ENCODE assay signal across 15 cellular contexts in the genomic region with DNA sequence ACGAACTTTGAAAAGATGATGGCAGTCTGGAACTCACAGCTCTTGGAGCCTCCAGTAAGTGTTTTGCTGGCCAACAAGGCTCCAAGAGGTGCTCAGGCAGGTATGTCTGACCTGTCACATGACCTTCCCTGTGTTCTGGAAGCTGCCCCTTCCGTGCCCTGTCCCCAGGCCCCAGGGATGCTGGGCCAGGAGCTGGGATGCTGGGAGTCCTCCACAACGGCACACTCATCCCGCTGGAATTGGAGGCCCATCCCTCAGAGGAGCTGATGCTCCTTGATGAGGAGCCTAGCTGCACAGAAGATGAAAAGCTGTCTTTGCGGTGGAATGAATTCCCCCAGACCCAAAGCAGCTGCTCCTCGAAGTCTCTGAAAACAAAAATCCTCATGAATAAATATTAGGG. TPM values are rescaled to one million over a fixed set of nuclear protein-coding genes. Genes with fewer than 3 reads are reported as not detected.
A peak's percentile ranks its signal among the peaks of the same experiment; 100 is the strongest.
DNase-seq lines count a peak whose midpoint lies in the region; ATAC-seq and TF ChIP-seq lines count a peak whose summit lies in the region.
"Had no signal": no experiment of that assay in that cellular context is flagged by ENCODE, and none has a peak within 500 bp of the region (broad histone marks: within the 10 kb centered on the region; RNA-seq: fewer than 3 reads in every experiment).

No MANE protein-coding gene starts in this region.

- H3K36me3 Mint-ChIP-seq in activated naive CD4-positive, alpha-beta T cell treated with anti-CD3 and anti-CD28 coated beads, Interleukin-2, amount 50 U/mL, for 72 hours = no peaks in the 10 kb centered on the region
- no peaks in the 10 kb centered on the region for H3K36me3 Mint-ChIP-seq in effector memory CD8-positive, alpha-beta T cell (ENCODE audit: insufficient read depth)

- no peak for TF ChIP-seq EP300 in stomach (IDR thresholded peaks at IDR 0.05)

- peaks cover 0 to 12% of the 10 kb centered on the region in 2 donors for H3K27me3 Mint-ChIP-seq in effector memory CD8-positive, alpha-beta T cell

- no peak for DNase-seq in activated naive CD4-positive, alpha-beta T cell treated with anti-CD3 and anti-CD28 coated beads, Interleukin-2, amount 50 U/mL, for 72 hours (ENCODE audit: low spot score in 2 of 2)
- DNase-seq in activated naive CD4-positive, alpha-beta T cell treated with Interleukin-2 at 50 U/mL for 16 hours = no peak
- no peak for DNase-seq in RWPE1 (ENCODE audit: low spot score)
- DNase-seq in effector memory CD8-positive, alpha-beta T cell = no peak
- no peak for DNase-seq in stomach
- no peak for DNase-seq in GM13977 (ENCODE audit: low spot score)
- DNase-seq: activated effector memory CD4-positive, alpha-beta T cell treated with Interleukin-2 at 50 U/mL for 16 hours; effector memory CD4-positive, alpha-beta T cell; NCI-H774; tibial artery had no signal

- H3K4me1 ChIP-seq in stomach = peaks cover 0 to 22% (median 4%) of the 10 kb centered on the region in 4 donors
- H3K4me1 ChIP-seq: gastroesophageal sphincter, tibial artery had no signal

- in situ Hi-C loops in GM13977 (cut with MboI; ENCODE audit: low pct_unique_long_range_greater_than_20kb, low sequenced_read_pairs, unreplicated experiment) = no loop called here

- 76 to 83% (median 77%) methylated on average over 6 of the region's 6 CpGs for WGBS in stomach, 5 donors

- H3K27ac Mint-ChIP-seq in activated naive CD4-positive, alpha-beta T cell treated with anti-CD3 and anti-CD28 coated beads, Interleukin-2, amount 50 U/mL, for 72 hours = peak overlapping the region; percentile 53 to 64
- H3K27ac Mint-ChIP-seq in effector memory CD8-positive, alpha-beta T cell = peak overlapping the region; percentile 13 to 38

- TF ChIP-seq CTCF in RWPE1 (conservative IDR thresholded peaks at IDR 0.05; ENCODE audit: low read depth) (no peak), stomach (IDR thresholded peaks at IDR 0.05) (no peak), GM13977 (IDR thresholded peaks at IDR 0.05; ENCODE audit: extremely low read depth, insufficient read depth, missing control alignments) (no peak)

- ATAC-seq in activated naive CD4-positive, alpha-beta T cell treated with anti-CD3 and anti-CD28 coated beads, Interleukin-2, amount 50 U/mL, for 72 hours = no peak
- ATAC-seq in effector memory CD8-positive, alpha-beta T cell (replicated peaks) = no peak
- no peak for ATAC-seq in GM18517 (IDR thresholded peaks at IDR 0.05; ENCODE audit: unreplicated experiment)
- no peak for ATAC-seq in GM19467 (IDR thresholded peaks at IDR 0.05; ENCODE audit: unreplicated experiment)
- ATAC-seq: gastroesophageal sphincter had no signal

- H3K9me3 ChIP-seq in stomach = no peaks in the 10 kb centered on the region
- H3K9me3 ChIP-seq: gastroesophageal sphincter, tibial artery had no signal

- H3K9me3 Mint-ChIP-seq in activated naive CD4-positive, alpha-beta T cell treated with anti-CD3 and anti-CD28 coated beads, Interleukin-2, amount 50 U/mL, for 72 hours = no peaks in the 10 kb centered on the region
- H3K9me3 Mint-ChIP-seq in effector memory CD8-positive, alpha-beta T cell = no peaks in the 10 kb centered on the region

- TF ChIP-seq POLR2A in stomach (IDR thresholded peaks at IDR 0.05) = no peak

- H3K4me1 Mint-ChIP-seq in effector memory CD8-positive, alpha-beta T cell (ENCODE audit: low read depth in 2 of 2) = peaks cover 5 to 9% of the 10 kb centered on the region in 2 donors

- H3K36me3 ChIP-seq in stomach = no peaks in the 10 kb centered on the region
- H3K36me3 ChIP-seq: gastroesophageal sphincter, tibial artery had no signal

- POLR2A ChIA-PET in RWPE1 (lab: Yijun Ruan, JAX; ENCODE audit: low non-redundant PET) = no interaction called here

- H3K4me3 Mint-ChIP-seq in effector memory CD8-positive, alpha-beta T cell = no peak overlapping the region

- no peak overlapping the region for H3K4me3 ChIP-seq in stomach
- H3K4me3 ChIP-seq: gastroesophageal sphincter, tibial artery had no signal

- CTCF ChIA-PET in RWPE1 (lab: Yijun Ruan, JAX) = interaction anchor here (0.6 to 1.4 kb wide), 3 partner anchors 10 to 130 kb away, joined by 3 to 6 read pairs (median 5); no protein-coding TSS in a partner anchor

- H3K27ac ChIP-seq in RWPE1 = peak overlapping the region; percentile 92
- peak overlapping the region in 3 of 5 donors; percentile 47 to 62 (median 52) for H3K27ac ChIP-seq in stomach
- H3K27ac ChIP-seq: gastroesophageal sphincter, tibial artery had no signal

- H3K27me3 ChIP-seq in stomach = peaks cover 0 to 18% (median 0%) of the 10 kb centered on the region in 3 donors
- H3K27me3 ChIP-seq: gastroesophageal sphincter had no signal

- intact Hi-C loops in stomach (cut with DNase I; ENCODE audit: low total_unique reads) = no loop called here

RNA-seq across cellular contexts. Expression of gene HOXB1, which starts 47.8 kb away (rescaled TPM):
- not detected for total RNA-seq in activated naive CD4-positive, alpha-beta T cell treated with anti-CD3 and anti-CD28 coated beads, Interleukin-2, amount 50 U/mL, for 72 hours
- not detected for total RNA-seq in stomach
- polyA plus RNA-seq in stomach = under 1 TPM in 1 of 3 donors, not detected in 2; 0.28 TPM
- total RNA-seq: gastroesophageal sphincter, mucosa of gallbladder, posterior vena cava had no signal

RNA-seq across cellular contexts. Expression of gene SKAP1, which starts 53.0 kb away (rescaled TPM):
- 10 to 100 TPM; 65.0 to 98.0 TPM for total RNA-seq in activated naive CD4-positive, alpha-beta T cell treated with anti-CD3 and anti-CD28 coated beads, Interleukin-2, amount 50 U/mL, for 72 hours
- 1 to 10 TPM in 3 of 5 donors, not detected in 2; 2.4 to 4.1 (median 3.2) TPM for total RNA-seq in stomach
- polyA plus RNA-seq in stomach = 1 to 10 TPM; 2.7 to 4.4 (median 3.2) TPM

Comparison
In these comparisons a context has a peak if more than half of its experiments do, and no peak if none do; other contexts are left out.
1. RNA of gene SKAP1, which starts 53.0 kb away (total RNA-seq): 65.0 to 98.0 TPM in activated naive CD4-positive, alpha-beta T cell treated with anti-CD3 and anti-CD28 coated beads, Interleukin-2, amount 50 U/mL, for 72 hours; 2.4 to 4.1 TPM in stomach; every median in the first group is over 10 times any median in the second.